ENCODE assay signal across 20 cellular contexts in the genomic region with DNA sequence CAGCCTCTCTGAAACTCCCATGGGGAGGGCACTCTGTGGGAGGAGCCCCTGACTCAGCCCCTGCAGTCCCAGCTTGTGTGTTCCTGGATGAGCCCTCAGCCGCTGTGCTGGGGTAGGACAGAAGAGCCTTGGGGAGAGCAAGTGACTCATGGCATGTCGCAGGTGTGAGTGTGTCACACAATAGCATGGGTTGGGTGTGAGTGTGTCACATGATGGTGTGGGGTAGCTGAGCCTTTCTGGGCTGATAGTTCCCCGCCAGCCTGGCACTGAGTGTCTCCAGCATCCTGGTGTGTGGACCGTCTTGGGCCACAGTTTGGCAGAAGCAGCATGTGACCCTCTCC.
"Had no signal": no experiment of that assay in that cellular context is flagged by ENCODE, and none has a peak within 500 bp of the region (broad histone marks: within the 10 kb centered on the region; RNA-seq: fewer than 3 reads in every experiment).

No MANE protein-coding gene starts in this region.

- H3K4me1 ChIP-seq: adrenal gland, esophagus muscularis mucosa, neural progenitor cell, stomach had no signal

- H3K4me3 ChIP-seq: adrenal gland, esophagus muscularis mucosa, neural progenitor cell, ovary, SK-N-MC, skin epidermis, stomach, thoracic aorta had no signal

- H3K27me3 Mint-ChIP-seq: central memory CD8-positive, alpha-beta T cell; dendritic cell treated with granulocyte-macrophage colony-stimulating factor and Interleukin-4, amounts not matched to agents 40 ng/mL and 50 ng/mL, for 4 days; effector memory CD8-positive, alpha-beta T cell; T-cell had no signal

- ATAC-seq: effector memory CD8-positive, alpha-beta T cell; left lobe of liver; T-cell had no signal

- H3K4me1 Mint-ChIP-seq: central memory CD8-positive, alpha-beta T cell; immature natural killer cell; neural progenitor cell; T-cell had no signal

- H3K27me3 ChIP-seq: adrenal gland, esophagus muscularis mucosa, neural progenitor cell, ovary, stomach had no signal

- H3K4me3 Mint-ChIP-seq: central memory CD8-positive, alpha-beta T cell; dendritic cell treated with granulocyte-macrophage colony-stimulating factor and Interleukin-4, amounts not matched to agents 40 ng/mL and 50 ng/mL, for 4 days; effector memory CD8-positive, alpha-beta T cell; immature natural killer cell; neural progenitor cell; T-cell had no signal

- H3K27ac ChIP-seq: adrenal gland, esophagus muscularis mucosa, neural progenitor cell, ovary, SK-N-MC, skin epidermis, stomach, thoracic aorta had no signal

- H2AFZ ChIP-seq: neural progenitor cell had no signal

- H3K9me3 ChIP-seq: adrenal gland, esophagus muscularis mucosa, ovary, stomach, thoracic aorta had no signal

- H3K36me3 ChIP-seq: neural progenitor cell, ovary had no signal

- H3K9ac ChIP-seq: neural progenitor cell had no signal

- H3K4me2 ChIP-seq: neural progenitor cell had no signal

- H3K9me3 Mint-ChIP-seq: central memory CD8-positive, alpha-beta T cell; dendritic cell treated with granulocyte-macrophage colony-stimulating factor and Interleukin-4, amounts not matched to agents 40 ng/mL and 50 ng/mL, for 4 days; effector memory CD8-positive, alpha-beta T cell; immature natural killer cell; neural progenitor cell; T-cell had no signal

- FAIRE-seq: urothelium cell line had no signal

- H3K27ac Mint-ChIP-seq: dendritic cell treated with granulocyte-macrophage colony-stimulating factor and Interleukin-4, amounts not matched to agents 40 ng/mL and 50 ng/mL, for 4 days; effector memory CD8-positive, alpha-beta T cell; neural progenitor cell; T-cell had no signal

- DNase-seq: activated CD4-positive, alpha-beta T cell treated with anti-CD3 and anti-CD28 coated beads for 48 hours; activated CD8-positive, alpha-beta memory T cell treated with anti-CD3 and anti-CD28 coated beads for 24 hours; effector memory CD8-positive, alpha-beta T cell; foreskin fibroblast; immature natural killer cell; mesendoderm; stomach; T1000 had no signal
